ENCODE assay signal across 33 cellular contexts in the genomic region with DNA sequence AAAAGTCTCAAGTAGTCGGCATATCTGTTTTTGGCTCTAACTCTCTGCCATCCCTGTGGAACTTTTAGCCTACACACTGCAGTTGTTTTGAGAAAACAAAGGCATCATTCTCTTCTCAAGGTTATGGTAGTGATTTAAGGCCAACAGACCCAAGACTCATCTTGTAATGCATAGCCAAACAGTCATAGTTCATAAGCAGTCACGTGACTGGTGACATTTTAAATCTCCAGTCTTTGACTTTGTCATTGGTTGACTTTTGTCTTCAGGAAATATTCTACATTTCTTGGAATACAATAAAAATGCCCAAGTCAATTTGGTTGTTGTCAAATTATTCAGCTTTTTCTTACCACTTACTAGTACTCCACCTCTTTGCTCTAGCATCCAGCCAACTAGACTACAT.
"Had no signal": no experiment of that assay in that cellular context is flagged by ENCODE, and none has a peak within 500 bp of the region (broad histone marks: within the 10 kb centered on the region; RNA-seq: fewer than 3 reads in every experiment).

No MANE protein-coding gene starts in this region.

- H3K36me3 ChIP-seq: neutrophil, ovary, spleen, suprapubic skin, tibial artery, transverse colon, upper lobe of right lung had no signal

- ATAC-seq: naive thymus-derived CD8-positive, alpha-beta T cell; natural killer cell treated with Interleukin-12 subunit alpha and Interleukin-12 subunit beta and Interleukin-15 and Interleukin-18, amount 100 ng/mL, for 72 hours; psoas muscle; right cardiac atrium; sciatic nerve; stimulated activated memory B cell treated with anti-CD40 and anti-IgM and Interleukin-4, amounts not matched to agents 10 μg/mL and 1 μg/mL and 100 μg/mL, for 72 hours; stimulated activated naive CD8-positive, alpha-beta T cell treated with anti-CD3 and anti-CD28 coated beads, Interleukin-15, amount 100 ng/mL, for 72 hours; stimulated activated naive CD8-positive, alpha-beta T cell treated with anti-CD3 and anti-CD28 coated beads, Interleukin-15, Interleukin-2, amounts not matched to agents 100 U/mL and 50 U/mL, for 24 hours; upper lobe of right lung had no signal

- H3K4me3 Mint-ChIP-seq: naive thymus-derived CD8-positive, alpha-beta T cell; natural killer cell treated with Interleukin-12 subunit alpha and Interleukin-12 subunit beta and Interleukin-15 and Interleukin-18, amount 100 ng/mL, for 72 hours; nephron progenitor cell; neural crest cell; stimulated activated memory B cell treated with anti-CD40 and anti-IgM and Interleukin-4, amounts not matched to agents 10 μg/mL and 1 μg/mL and 100 μg/mL, for 72 hours; stimulated activated naive CD8-positive, alpha-beta T cell treated with anti-CD3 and anti-CD28 coated beads, Interleukin-15, amount 100 ng/mL, for 72 hours; type B pancreatic cell had no signal

- H3K9me3 ChIP-seq: neutrophil, ovary, psoas muscle, suprapubic skin, testis, tibial artery, upper lobe of right lung, uterus had no signal

- H3K36me3 Mint-ChIP-seq: naive thymus-derived CD8-positive, alpha-beta T cell; stimulated activated memory B cell treated with anti-CD40 and anti-IgM and Interleukin-4, amounts not matched to agents 10 μg/mL and 1 μg/mL and 100 μg/mL, for 72 hours; type B pancreatic cell had no signal

- H3K4me1 Mint-ChIP-seq: naive thymus-derived CD8-positive, alpha-beta T cell; nephron progenitor cell; neural crest cell; stimulated activated memory B cell treated with anti-CD40 and anti-IgM and Interleukin-4, amounts not matched to agents 10 μg/mL and 1 μg/mL and 100 μg/mL, for 72 hours; stimulated activated naive CD8-positive, alpha-beta T cell treated with anti-CD3 and anti-CD28 coated beads, Interleukin-15, amount 100 ng/mL, for 72 hours had no signal

- H3K4me1 ChIP-seq: parathyroid adenoma, psoas muscle, spleen, suprapubic skin, testis, tibial artery, transverse colon, upper lobe of right lung, uterus had no signal

- H3K79me2 ChIP-seq: parathyroid adenoma had no signal

- H3K4me2 ChIP-seq: smooth muscle cell had no signal

- H3K27me3 ChIP-seq: neutrophil, ovary, spleen, suprapubic skin, testis, tibial artery, transverse colon, upper lobe of right lung, uterus had no signal

- H3K27me3 Mint-ChIP-seq: naive thymus-derived CD8-positive, alpha-beta T cell; natural killer cell treated with Interleukin-12 subunit alpha and Interleukin-12 subunit beta and Interleukin-15 and Interleukin-18, amount 100 ng/mL, for 72 hours; progenitor cell of endocrine pancreas; stimulated activated memory B cell treated with anti-CD40 and anti-IgM and Interleukin-4, amounts not matched to agents 10 μg/mL and 1 μg/mL and 100 μg/mL, for 72 hours; stimulated activated naive CD8-positive, alpha-beta T cell treated with anti-CD3 and anti-CD28 coated beads, Interleukin-15, amount 100 ng/mL, for 72 hours; type B pancreatic cell had no signal

- DNase-seq: naive thymus-derived CD8-positive, alpha-beta T cell; nephron progenitor cell; nucleus accumbens; ovary; posterior cingulate gyrus; psoas muscle; right cardiac atrium; spleen; stimulated activated CD4-positive, alpha-beta T cell treated with anti-CD3 and anti-CD28 coated beads, Interleukin-12 subunit alpha, Interleukin-12 subunit beta, amount 100 ng/mL, for 4 hours; stimulated activated CD4-positive, alpha-beta T cell treated with anti-CD3 and anti-CD28 coated beads, Interleukin-1b, Interleukin-23, amount 100 ng/mL, for 48 hours; stimulated activated CD4-positive, alpha-beta T cell treated with anti-CD3 and anti-CD28 coated beads, Interleukin-4, amount 100 ng/mL, for 1 hour; stimulated activated CD4-positive, alpha-beta T cell treated with anti-CD3 and anti-CD28 coated beads, Interleukin-4, amount 100 ng/mL, for 4 hours; stimulated activated CD8-positive, alpha-beta memory T cell treated with anti-CD3 and anti-CD28 coated beads, Interleukin-4, amount 100 ng/mL, for 48 hours; stimulated activated naive CD4-positive, alpha-beta T cell; stimulated activated naive CD8-positive, alpha-beta T cell treated with anti-CD3 and anti-CD28 coated beads, Interleukin-15, amount 100 ng/mL, for 72 hours; stimulated activated naive CD8-positive, alpha-beta T cell treated with anti-CD3 and anti-CD28 coated beads, Interleukin-15, Interleukin-2, amounts not matched to agents 100 U/mL and 50 U/mL, for 24 hours; substantia nigra; testis; tibial artery; transverse colon; upper lobe of right lung; uterus had no signal

- H2AFZ ChIP-seq: parathyroid adenoma had no signal

- H3K4me3 ChIP-seq: ovary, psoas muscle, skin epidermis, smooth muscle cell, spleen, suprapubic skin, testis, tibial artery, transverse colon, upper lobe of right lung, uterus had no signal

- H3K9ac ChIP-seq: parathyroid adenoma had no signal

- H3K27ac Mint-ChIP-seq: naive thymus-derived CD8-positive, alpha-beta T cell; natural killer cell treated with Interleukin-12 subunit alpha and Interleukin-12 subunit beta and Interleukin-15 and Interleukin-18, amount 100 ng/mL, for 72 hours; nephron progenitor cell; progenitor cell of endocrine pancreas; stimulated activated memory B cell treated with anti-CD40 and anti-IgM and Interleukin-4, amounts not matched to agents 10 μg/mL and 1 μg/mL and 100 μg/mL, for 72 hours; stimulated activated naive CD8-positive, alpha-beta T cell treated with anti-CD3 and anti-CD28 coated beads, Interleukin-15, amount 100 ng/mL, for 72 hours; type B pancreatic cell had no signal

- H3K27ac ChIP-seq: neutrophil, ovary, parathyroid adenoma, psoas muscle, skin epidermis, spleen, suprapubic skin, testis, tibial artery, transverse colon, upper lobe of right lung, uterus had no signal
